Comparison of ENCODE assay signal across 1 cellular context in genomic region chr4:84901745-84902283, GRCh38.
TF ChIP-seq lines count a peak whose summit lies in the region.

No MANE protein-coding gene starts in this region.

TF ChIP-seq in GM23338, 12 proteins besides CTCF, POLR2A, EP300 and RAD21 (continued from another document):
- TF ChIP-seq, protein P1, sequence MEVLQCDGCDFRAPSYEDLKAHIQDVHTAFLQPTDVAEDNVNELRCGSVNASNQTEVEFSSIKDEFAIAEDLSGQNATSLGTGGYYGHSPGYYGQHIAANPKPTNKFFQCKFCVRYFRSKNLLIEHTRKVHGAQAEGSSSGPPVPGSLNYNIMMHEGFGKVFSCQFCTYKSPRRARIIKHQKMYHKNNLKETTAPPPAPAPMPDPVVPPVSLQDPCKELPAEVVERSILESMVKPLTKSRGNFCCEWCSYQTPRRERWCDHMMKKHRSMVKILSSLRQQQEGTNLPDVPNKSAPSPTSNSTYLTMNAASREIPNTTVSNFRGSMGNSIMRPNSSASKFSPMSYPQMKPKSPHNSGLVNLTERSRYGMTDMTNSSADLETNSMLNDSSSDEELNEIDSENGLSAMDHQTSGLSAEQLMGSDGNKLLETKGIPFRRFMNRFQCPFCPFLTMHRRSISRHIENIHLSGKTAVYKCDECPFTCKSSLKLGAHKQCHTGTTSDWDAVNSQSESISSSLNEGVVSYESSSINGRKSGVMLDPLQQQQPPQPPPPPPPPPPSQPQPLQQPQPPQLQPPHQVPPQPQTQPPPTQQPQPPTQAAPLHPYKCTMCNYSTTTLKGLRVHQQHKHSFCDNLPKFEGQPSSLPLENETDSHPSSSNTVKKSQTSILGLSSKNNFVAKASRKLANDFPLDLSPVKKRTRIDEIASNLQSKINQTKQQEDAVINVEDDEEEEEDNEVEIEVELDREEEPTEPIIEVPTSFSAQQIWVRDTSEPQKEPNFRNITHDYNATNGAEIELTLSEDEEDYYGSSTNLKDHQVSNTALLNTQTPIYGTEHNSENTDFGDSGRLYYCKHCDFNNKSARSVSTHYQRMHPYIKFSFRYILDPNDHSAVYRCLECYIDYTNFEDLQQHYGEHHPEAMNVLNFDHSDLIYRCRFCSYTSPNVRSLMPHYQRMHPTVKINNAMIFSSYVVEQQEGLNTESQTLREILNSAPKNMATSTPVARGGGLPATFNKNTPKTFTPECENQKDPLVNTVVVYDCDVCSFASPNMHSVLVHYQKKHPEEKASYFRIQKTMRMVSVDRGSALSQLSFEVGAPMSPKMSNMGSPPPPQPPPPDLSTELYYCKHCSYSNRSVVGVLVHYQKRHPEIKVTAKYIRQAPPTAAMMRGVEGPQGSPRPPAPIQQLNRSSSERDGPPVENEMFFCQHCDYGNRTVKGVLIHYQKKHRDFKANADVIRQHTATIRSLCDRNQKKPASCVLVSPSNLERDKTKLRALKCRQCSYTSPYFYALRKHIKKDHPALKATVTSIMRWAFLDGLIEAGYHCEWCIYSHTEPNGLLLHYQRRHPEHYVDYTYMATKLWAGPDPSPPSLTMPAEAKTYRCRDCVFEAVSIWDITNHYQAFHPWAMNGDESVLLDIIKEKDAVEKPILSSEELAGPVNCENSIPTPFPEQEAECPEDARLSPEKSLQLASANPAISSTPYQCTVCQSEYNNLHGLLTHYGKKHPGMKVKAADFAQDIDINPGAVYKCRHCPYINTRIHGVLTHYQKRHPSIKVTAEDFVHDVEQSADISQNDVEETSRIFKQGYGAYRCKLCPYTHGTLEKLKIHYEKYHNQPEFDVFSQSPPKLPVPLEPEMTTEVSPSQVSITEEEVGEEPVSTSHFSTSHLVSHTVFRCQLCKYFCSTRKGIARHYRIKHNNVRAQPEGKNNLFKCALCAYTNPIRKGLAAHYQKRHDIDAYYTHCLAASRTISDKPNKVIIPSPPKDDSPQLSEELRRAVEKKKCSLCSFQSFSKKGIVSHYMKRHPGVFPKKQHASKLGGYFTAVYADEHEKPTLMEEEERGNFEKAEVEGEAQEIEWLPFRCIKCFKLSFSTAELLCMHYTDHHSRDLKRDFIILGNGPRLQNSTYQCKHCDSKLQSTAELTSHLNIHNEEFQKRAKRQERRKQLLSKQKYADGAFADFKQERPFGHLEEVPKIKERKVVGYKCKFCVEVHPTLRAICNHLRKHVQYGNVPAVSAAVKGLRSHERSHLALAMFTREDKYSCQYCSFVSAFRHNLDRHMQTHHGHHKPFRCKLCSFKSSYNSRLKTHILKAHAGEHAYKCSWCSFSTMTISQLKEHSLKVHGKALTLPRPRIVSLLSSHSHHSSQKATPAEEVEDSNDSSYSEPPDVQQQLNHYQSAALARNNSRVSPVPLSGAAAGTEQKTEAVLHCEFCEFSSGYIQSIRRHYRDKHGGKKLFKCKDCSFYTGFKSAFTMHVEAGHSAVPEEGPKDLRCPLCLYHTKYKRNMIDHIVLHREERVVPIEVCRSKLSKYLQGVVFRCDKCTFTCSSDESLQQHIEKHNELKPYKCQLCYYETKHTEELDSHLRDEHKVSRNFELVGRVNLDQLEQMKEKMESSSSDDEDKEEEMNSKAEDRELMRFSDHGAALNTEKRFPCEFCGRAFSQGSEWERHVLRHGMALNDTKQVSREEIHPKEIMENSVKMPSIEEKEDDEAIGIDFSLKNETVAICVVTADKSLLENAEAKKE (CRISPR knock-in tag; IDR thresholded peaks at IDR 0.05): no peak
- TF ChIP-seq EZH2 (IDR thresholded peaks at IDR 0.05; ENCODE audit: low read depth, unreplicated experiment) (no peak), POLR2AphosphoS5 (IDR thresholded peaks at IDR 0.05; ENCODE audit: low read depth) (no peak), EZH2phosphoT487 (IDR thresholded peaks at IDR 0.05; ENCODE audit: unreplicated experiment) (no peak), ZNF114 (CRISPR knock-in tag; IDR thresholded peaks at IDR 0.05) (no peak)
